Comparison of ENCODE assay signal across 12 cellular contexts in genomic region chr5:56666901-56667300, GRCh38.
"Had no signal": no experiment of that assay in that cellular context is flagged by ENCODE, and none has a peak within 500 bp of the region (broad histone marks: within the 10 kb centered on the region; RNA-seq: fewer than 3 reads in every experiment).

No MANE protein-coding gene starts in this region.

- H3K36me3 ChIP-seq: brain microvascular endothelial cell, neural progenitor cell, pancreas, thyroid gland had no signal

- H3K4me3 Mint-ChIP-seq: activated naive CD8-positive, alpha-beta T cell treated with anti-CD3 and anti-CD28 coated beads for 36 hours; neural progenitor cell had no signal

- H3K4me2 ChIP-seq: neural progenitor cell had no signal

- H2AFZ ChIP-seq: neural progenitor cell had no signal

- H3K27me3 ChIP-seq: brain microvascular endothelial cell, neural progenitor cell, pancreas, thyroid gland had no signal

- H3K27ac ChIP-seq: brain microvascular endothelial cell, neural progenitor cell, pancreas, thyroid gland had no signal

- ATAC-seq: left colon, pancreas, SK-N-SH treated with all-trans-retinoic acid at 6 μM for 48 hours had no signal

- H3K27me3 Mint-ChIP-seq: activated naive CD8-positive, alpha-beta T cell treated with anti-CD3 and anti-CD28 coated beads for 36 hours had no signal

- H3K4me3 ChIP-seq: neural progenitor cell, pancreas, skin epidermis, thyroid gland had no signal

- H3K9me3 ChIP-seq: pancreas, thyroid gland had no signal

- H3K27ac Mint-ChIP-seq: activated naive CD8-positive, alpha-beta T cell treated with anti-CD3 and anti-CD28 coated beads for 36 hours; neural progenitor cell had no signal

- H3K9ac ChIP-seq: neural progenitor cell had no signal

- DNase-seq: activated CD4-positive, alpha-beta T cell treated with anti-CD3 and anti-CD28 coated beads, Interleukin-2, amount 50 U/mL, for 1 hour; activated effector memory CD4-positive, alpha-beta T cell treated with Interleukin-2 at 50 U/mL for 16 hours; activated naive CD8-positive, alpha-beta T cell treated with anti-CD3 and anti-CD28 coated beads for 36 hours; brain microvascular endothelial cell; glutamatergic neuron; left colon; pancreas; T-helper 2 cell; thyroid gland had no signal
